In the genomic region with DNA sequence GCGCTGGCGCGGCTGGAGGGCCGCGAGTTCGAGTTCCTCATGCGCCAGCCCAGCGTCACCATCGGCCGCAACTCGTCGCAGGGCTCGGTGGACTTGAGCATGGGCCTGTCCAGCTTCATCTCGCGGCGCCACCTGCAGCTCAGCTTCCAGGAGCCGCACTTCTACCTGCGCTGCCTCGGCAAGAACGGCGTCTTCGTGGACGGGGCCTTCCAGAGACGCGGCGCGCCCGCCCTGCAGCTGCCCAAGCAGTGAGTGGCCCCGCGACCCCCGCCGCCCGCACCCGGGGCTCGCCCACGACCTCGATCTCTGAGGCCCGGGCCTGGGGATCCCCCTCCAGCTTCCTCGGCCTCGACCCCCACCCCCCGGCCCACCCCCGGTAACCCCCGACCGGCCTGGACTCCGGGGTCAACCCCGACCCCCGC, we compare ENCODE assay signal across 8 cellular contexts. TPM values are rescaled to one million over a fixed set of nuclear protein-coding genes. Genes with fewer than 3 reads are reported as not detected.
DNase-seq lines count a peak whose midpoint lies in the region; ATAC-seq and TF ChIP-seq lines count a peak whose summit lies in the region.

No MANE protein-coding gene starts in this region.

- DNase-seq in SIG-M5 treated with dmso at 0.1 percent for 504 hours (lab: John Stamatoyannopoulos, UW; ENCODE audit: unreplicated experiment) (peak; percentile 7), SIG-M5 (lab: John Stamatoyannopoulos, UW) (no peak), OCI-M1 (lab: John Stamatoyannopoulos, UW) (peak; percentile 14), heart left ventricle (peak; percentile 53 to 78 (median 59)), retina (peak; percentile 49), epidermal melanocyte (ENCODE audit: insufficient read length, low spot score) (no peak)
- peak; percentile 44 for DNase-seq in activated naive CD4-positive, alpha-beta T cell treated with anti-CD3 and anti-CD28 coated beads, Interleukin-2, amount 50 U/mL, for 16 hours

- WGBS in heart left ventricle, 4 donors, result 0 to 1% (median 0%) methylated on average over 7 to 47 of the region's 47 CpGs

- peak in 1 of 12 donors; percentile 13 for TF ChIP-seq CTCF in heart left ventricle (IDR thresholded peaks at IDR 0.05)

- ATAC-seq in HG02938 (IDR thresholded peaks at IDR 0.05; ENCODE audit: unreplicated experiment) (peak; percentile 34), heart left ventricle (peak in 3 of 4 donors; percentile 8 to 42 (median 30))

- H3K27me3 ChIP-seq in heart left ventricle, result no peaks in the 10 kb centered on the region

- peaks cover 4 to 45% (median 24%) of the 10 kb centered on the region in 12 donors for H3K4me1 ChIP-seq in heart left ventricle

- peak overlapping the region; percentile 87 to 99 (median 94) for H3K27ac ChIP-seq in heart left ventricle

- TF ChIP-seq POLR2A in heart left ventricle (IDR thresholded peaks at IDR 0.05), result no peak

- intact Hi-C loops in heart left ventricle (cut with DNase I), result loop anchor here (1.0 to 10.0 kb wide), 15 partner anchors 35 to 202 kb away; a partner anchor contains a TSS

- peak overlapping the region; percentile 88 to 99 (median 97) for H3K4me3 ChIP-seq in heart left ventricle

- peaks cover 0 to 8% (median 0%) of the 10 kb centered on the region in 9 donors for H3K36me3 ChIP-seq in heart left ventricle

- H3K9me3 ChIP-seq in heart left ventricle, result no peaks in the 10 kb centered on the region

RNA-seq across cellular contexts. Expression of a gene that starts 0.5 kb away (rescaled TPM):
- total RNA-seq in heart left ventricle, result 10 to 100 TPM; 12.4 to 43.7 (median 22.5) TPM
- 1 to 10 TPM; 9.3 to 9.4 TPM for polyA plus RNA-seq in heart left ventricle

Comparison
In these comparisons a context has a peak if more than half of its experiments do, and no peak if none do; other contexts are left out.
1. DNase-seq: peak in SIG-M5 treated with dmso at 0.1 percent for 504 hours (single experiment), OCI-M1 (single experiment), activated naive CD4-positive, alpha-beta T cell treated with anti-CD3 and anti-CD28 coated beads, Interleukin-2, amount 50 U/mL, for 16 hours (single experiment), heart left ventricle (5 of 5) and retina (single experiment); none in SIG-M5 (single experiment) and epidermal melanocyte (single experiment).